In the genomic region with DNA sequence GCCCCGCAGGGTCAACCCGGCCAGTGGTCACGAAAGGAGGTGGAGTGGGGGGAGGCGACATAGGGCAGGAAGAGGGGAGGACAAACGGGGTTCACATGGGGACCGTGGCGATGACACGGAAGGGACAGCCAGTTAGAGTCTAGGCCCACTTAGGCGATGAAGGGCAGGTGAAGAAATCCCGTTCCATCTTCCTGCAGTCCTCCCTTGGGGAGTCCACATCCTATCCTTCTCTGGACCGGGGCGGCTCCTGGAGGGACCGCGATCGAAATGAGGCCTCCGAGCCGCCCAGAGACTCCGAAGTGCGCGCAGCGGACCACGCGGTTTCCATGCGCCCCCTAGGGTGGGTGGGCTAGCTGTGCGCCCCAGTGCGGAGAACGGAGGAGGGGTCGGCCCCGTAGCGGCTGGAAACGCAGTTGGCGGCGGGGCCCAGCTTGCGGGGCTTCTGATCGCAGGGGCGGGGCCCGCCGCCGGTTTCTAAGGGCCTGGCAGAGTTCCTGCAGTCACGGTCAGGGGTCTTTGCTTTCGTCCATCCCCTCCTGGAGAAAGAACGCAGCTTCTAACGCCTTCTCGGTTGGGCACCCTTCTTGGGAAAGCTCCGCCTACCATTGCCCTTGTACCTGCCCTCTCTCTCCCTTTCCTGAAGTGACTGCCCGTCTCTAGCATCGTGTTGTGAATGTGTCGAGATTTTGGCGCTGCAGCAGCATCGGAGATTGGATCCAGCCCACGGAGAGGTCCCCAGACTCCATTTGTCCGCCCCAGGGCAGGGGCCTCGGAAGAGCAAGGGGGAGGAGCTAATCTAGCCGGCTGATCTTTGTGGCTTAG, we compare ENCODE assay signal across 8 cellular contexts. TPM values are rescaled to one million over a fixed set of nuclear protein-coding genes. Genes with fewer than 3 reads are reported as not detected.
DNase-seq lines count a peak whose midpoint lies in the region; ATAC-seq and TF ChIP-seq lines count a peak whose summit lies in the region.

No MANE protein-coding gene starts in this region.

- no peaks in the 10 kb centered on the region for H3K36me3 ChIP-seq in CD8-positive, alpha-beta memory T cell (ENCODE audit: insufficient read depth, low read length)
- no peaks in the 10 kb centered on the region for H3K36me3 ChIP-seq in muscle layer of colon (ENCODE audit: insufficient read depth, low read length)

- no peak for TF ChIP-seq CTCF in epithelial cell of esophagus (IDR thresholded peaks at IDR 0.05; ENCODE audit: insufficient read depth, low read depth, low read length, missing control alignments)

- H3K27me3 ChIP-seq in CD8-positive, alpha-beta memory T cell (ENCODE audit: insufficient read depth, low read length, poor library complexity, severe bottlenecking), result no peaks in the 10 kb centered on the region
- H3K27me3 ChIP-seq in muscle layer of colon (ENCODE audit: control insufficient read depth in 1 of 2, insufficient read depth in 2 of 2, low read length in 2 of 2), result no peaks in the 10 kb centered on the region

- peaks cover 11% of the 10 kb centered on the region for H3K4me1 ChIP-seq in CD8-positive, alpha-beta memory T cell (ENCODE audit: insufficient read depth, low read length)
- H3K4me1 ChIP-seq in muscle layer of colon (ENCODE audit: insufficient read depth, low read length), result no peaks in the 10 kb centered on the region

- CTCF ChIA-PET in CD8-positive, alpha-beta memory T cell (lab: Charles Lee), result interaction anchor here (0.7 to 1.2 kb wide), 4 partner anchors 23 to 76 kb away, joined by 3 to 4 read pairs (median 3); a partner anchor contains a TSS
- CTCF ChIA-PET in activated CD8-positive, alpha-beta memory T cell treated with anti-CD3 and anti-CD28 coated beads, Interleukin-2, amount 10 ng/mL, durations not matched to agents 7 days and 5 days (lab: Charles Lee), result interaction anchor here (0.7 to 1.0 kb wide), 5 partner anchors 19 to 82 kb away, joined by 3 to 5 read pairs (median 3); no protein-coding TSS in a partner anchor

- H3K9me3 ChIP-seq in CD8-positive, alpha-beta memory T cell (ENCODE audit: low read length), result no peaks in the 10 kb centered on the region
- no peaks in the 10 kb centered on the region for H3K9me3 ChIP-seq in muscle layer of colon (ENCODE audit: low read length)

- peak; percentile 83 for ATAC-seq in activated CD8-positive, alpha-beta memory T cell treated with anti-CD3 and anti-CD28 coated beads, Interleukin-2, amount 10 ng/mL, durations not matched to agents 7 days and 5 days
- peak; percentile 51 for ATAC-seq in stimulated activated memory B cell treated with anti-CD40 and anti-IgM and Interleukin-4, amounts not matched to agents 10 μg/mL and 1 μg/mL and 100 μg/mL, for 72 hours
- ATAC-seq in HG03571 (IDR thresholded peaks at IDR 0.05; ENCODE audit: unreplicated experiment), result no peak

- no peaks in the 10 kb centered on the region for H3K9me3 Mint-ChIP-seq in CD8-positive, alpha-beta memory T cell
- no peaks in the 10 kb centered on the region for H3K9me3 Mint-ChIP-seq in activated CD8-positive, alpha-beta memory T cell treated with anti-CD3 and anti-CD28 coated beads, Interleukin-2, amount 10 ng/mL, durations not matched to agents 7 days and 5 days (ENCODE audit: low read depth)
- no peaks in the 10 kb centered on the region for H3K9me3 Mint-ChIP-seq in stimulated activated memory B cell treated with anti-CD40 and anti-IgM and Interleukin-4, amounts not matched to agents 10 μg/mL and 1 μg/mL and 100 μg/mL, for 72 hours

- peaks cover 0 to 2% (median 0%) of the 10 kb centered on the region in 3 donors for H3K36me3 Mint-ChIP-seq in CD8-positive, alpha-beta memory T cell
- no peaks in the 10 kb centered on the region for H3K36me3 Mint-ChIP-seq in activated CD8-positive, alpha-beta memory T cell treated with anti-CD3 and anti-CD28 coated beads, Interleukin-2, amount 10 ng/mL, durations not matched to agents 7 days and 5 days
- no peaks in the 10 kb centered on the region for H3K36me3 Mint-ChIP-seq in stimulated activated memory B cell treated with anti-CD40 and anti-IgM and Interleukin-4, amounts not matched to agents 10 μg/mL and 1 μg/mL and 100 μg/mL, for 72 hours

- no peaks in the 10 kb centered on the region for H3K27me3 Mint-ChIP-seq in CD8-positive, alpha-beta memory T cell
- no peaks in the 10 kb centered on the region for H3K27me3 Mint-ChIP-seq in activated CD8-positive, alpha-beta memory T cell treated with anti-CD3 and anti-CD28 coated beads, Interleukin-2, amount 10 ng/mL, durations not matched to agents 7 days and 5 days
- no peaks in the 10 kb centered on the region for H3K27me3 Mint-ChIP-seq in stimulated activated memory B cell treated with anti-CD40 and anti-IgM and Interleukin-4, amounts not matched to agents 10 μg/mL and 1 μg/mL and 100 μg/mL, for 72 hours

- POLR2A ChIA-PET in CD8-positive, alpha-beta memory T cell (lab: Charles Lee), result interaction anchor here (0.6 to 0.8 kb wide), 4 partner anchors 22 to 855 kb away, joined by 3 to 7 read pairs (median 4); a partner anchor contains a TSS

- H3K9ac ChIP-seq in muscle layer of colon (ENCODE audit: low read length), result peak overlapping the region; percentile 55

- peak overlapping the region; percentile 18 to 97 (median 86) for H3K27ac Mint-ChIP-seq in CD8-positive, alpha-beta memory T cell
- peak overlapping the region; percentile 63 for H3K27ac Mint-ChIP-seq in activated CD8-positive, alpha-beta memory T cell treated with anti-CD3 and anti-CD28 coated beads, Interleukin-2, amount 10 ng/mL, durations not matched to agents 7 days and 5 days
- peak overlapping the region; percentile 69 for H3K27ac Mint-ChIP-seq in stimulated activated memory B cell treated with anti-CD40 and anti-IgM and Interleukin-4, amounts not matched to agents 10 μg/mL and 1 μg/mL and 100 μg/mL, for 72 hours

- H3K27ac ChIP-seq in CD8-positive, alpha-beta memory T cell (ENCODE audit: low read depth, low read length), result no peak overlapping the region
- H3K27ac ChIP-seq in muscle layer of colon (ENCODE audit: low read depth, low read length), result peak overlapping the region; percentile 77

- peak overlapping the region; percentile 81 for H3K4me3 ChIP-seq in CD8-positive, alpha-beta memory T cell (ENCODE audit: low read length)
- H3K4me3 ChIP-seq in epithelial cell of esophagus (ENCODE audit: low read length), result peak overlapping the region; percentile 52
- peak overlapping the region; percentile 70 to 80 for H3K4me3 ChIP-seq in muscle layer of colon (ENCODE audit: low read depth in 1 of 2, low read length in 2 of 2)

- peak overlapping the region; percentile 83 to 96 (median 94) for H3K4me3 Mint-ChIP-seq in CD8-positive, alpha-beta memory T cell
- H3K4me3 Mint-ChIP-seq in activated CD8-positive, alpha-beta memory T cell treated with anti-CD3 and anti-CD28 coated beads, Interleukin-2, amount 10 ng/mL, durations not matched to agents 7 days and 5 days, result peak overlapping the region; percentile 83
- peak overlapping the region; percentile 86 for H3K4me3 Mint-ChIP-seq in stimulated activated memory B cell treated with anti-CD40 and anti-IgM and Interleukin-4, amounts not matched to agents 10 μg/mL and 1 μg/mL and 100 μg/mL, for 72 hours

- peak; percentile 31 to 72 (median 48) for DNase-seq in CD8-positive, alpha-beta memory T cell
- DNase-seq in NCI-H1930 (lab: John Stamatoyannopoulos, UW) (peak; percentile 77 to 84), epithelial cell of esophagus (ENCODE audit: low read depth) (peak; percentile 23), KG1 (lab: John Stamatoyannopoulos, UW) (no peak)
- peak; percentile 54 for DNase-seq in activated CD8-positive, alpha-beta memory T cell treated with anti-CD3 and anti-CD28 coated beads, Interleukin-2, amount 10 ng/mL, durations not matched to agents 7 days and 5 days

- H3K4me1 Mint-ChIP-seq in CD8-positive, alpha-beta memory T cell, result peaks cover 10 to 20% (median 17%) of the 10 kb centered on the region in 3 donors
- H3K4me1 Mint-ChIP-seq in activated CD8-positive, alpha-beta memory T cell treated with anti-CD3 and anti-CD28 coated beads, Interleukin-2, amount 10 ng/mL, durations not matched to agents 7 days and 5 days, result peaks cover 15% of the 10 kb centered on the region
- H3K4me1 Mint-ChIP-seq in stimulated activated memory B cell treated with anti-CD40 and anti-IgM and Interleukin-4, amounts not matched to agents 10 μg/mL and 1 μg/mL and 100 μg/mL, for 72 hours, result peaks cover 28% of the 10 kb centered on the region

RNA-seq across cellular contexts. Expression of a gene that starts 17.9 kb away (rescaled TPM):
- under 1 TPM; 0.55 to 0.70 TPM for total RNA-seq in CD8-positive, alpha-beta memory T cell
- 1.5 TPM for polyA plus RNA-seq in CD8-positive, alpha-beta memory T cell
- total RNA-seq in activated CD8-positive, alpha-beta memory T cell treated with anti-CD3 and anti-CD28 coated beads, Interleukin-2, amount 10 ng/mL, durations not matched to agents 7 days and 5 days, result 1 to 10 TPM in 1 of 2 experiments, not detected in 1; 2.3 TPM

RNA-seq across cellular contexts. Expression of a gene that starts 21.7 kb away (rescaled TPM):
- 10 to 100 TPM; 55.8 to 58.2 TPM for total RNA-seq in CD8-positive, alpha-beta memory T cell
- 91.6 TPM for polyA plus RNA-seq in CD8-positive, alpha-beta memory T cell
- total RNA-seq in activated CD8-positive, alpha-beta memory T cell treated with anti-CD3 and anti-CD28 coated beads, Interleukin-2, amount 10 ng/mL, durations not matched to agents 7 days and 5 days, result 10 to 100 TPM; 86.0 to 92.7 TPM

RNA-seq across cellular contexts. Expression of a gene that starts 28.3 kb away (rescaled TPM):
- total RNA-seq in CD8-positive, alpha-beta memory T cell, result 1 to 10 TPM; 7.9 to 8.4 TPM
- 7.6 TPM for polyA plus RNA-seq in CD8-positive, alpha-beta memory T cell
- 1 to 10 TPM; 5.1 to 5.2 TPM for total RNA-seq in activated CD8-positive, alpha-beta memory T cell treated with anti-CD3 and anti-CD28 coated beads, Interleukin-2, amount 10 ng/mL, durations not matched to agents 7 days and 5 days

RNA-seq across cellular contexts. Expression of a gene that starts 36.6 kb away (rescaled TPM):
- 10 to 100 TPM; 26.6 to 27.8 TPM for total RNA-seq in CD8-positive, alpha-beta memory T cell
- 13.0 TPM for polyA plus RNA-seq in CD8-positive, alpha-beta memory T cell
- 10 to 100 TPM; 26.8 to 31.7 TPM for total RNA-seq in activated CD8-positive, alpha-beta memory T cell treated with anti-CD3 and anti-CD28 coated beads, Interleukin-2, amount 10 ng/mL, durations not matched to agents 7 days and 5 days
